16 cellular contexts compared by ENCODE assay signal in the genomic region with DNA sequence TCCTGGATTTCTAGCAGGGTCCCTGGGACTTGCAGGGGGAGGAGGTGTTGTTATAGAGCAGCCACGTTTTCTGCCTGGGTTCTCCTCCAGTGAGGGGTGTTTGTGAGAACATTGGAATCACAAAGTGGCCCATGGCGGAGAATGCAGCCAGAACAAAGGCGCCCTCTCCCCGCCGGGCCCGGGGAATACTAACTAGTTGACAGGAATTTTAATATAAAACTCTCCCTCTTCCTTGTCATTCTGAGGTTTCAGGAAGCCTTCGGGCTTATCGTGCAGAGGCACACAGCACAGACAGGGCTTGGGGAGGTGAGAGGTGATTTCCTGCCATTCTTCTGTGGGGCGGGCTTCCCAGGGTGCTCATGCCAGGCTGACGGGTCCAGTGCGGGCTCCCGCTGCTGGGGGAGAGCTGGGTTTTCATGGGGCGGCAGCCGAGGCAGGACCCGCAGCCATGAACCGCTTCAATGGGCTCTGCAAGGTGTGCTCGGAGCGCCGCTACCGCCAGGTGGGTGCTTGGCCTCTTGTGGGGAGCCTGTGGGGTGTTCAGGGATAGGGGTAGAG. TPM values are rescaled to one million over a fixed set of nuclear protein-coding genes. Genes with fewer than 3 reads are reported as not detected.
DNase-seq lines count a peak whose midpoint lies in the region; ATAC-seq and TF ChIP-seq lines count a peak whose summit lies in the region.
"Had no signal": no experiment of that assay in that cellular context is flagged by ENCODE, and none has a peak within 500 bp of the region (broad histone marks: within the 10 kb centered on the region; RNA-seq: fewer than 3 reads in every experiment).

No MANE protein-coding gene starts in this region.

- H3K27ac ChIP-seq in esophagus squamous epithelium (peak overlapping the region in 3 of 4 donors; percentile 54 to 72 (median 62)), lower lobe of right lung (peak overlapping the region; percentile 47), stomach (peak overlapping the region in 4 of 5 donors; percentile 29 to 66 (median 54))

- TF ChIP-seq POLR2A in esophagus squamous epithelium (IDR thresholded peaks at IDR 0.05) (peak in 1 of 4 donors; percentile 22), stomach (IDR thresholded peaks at IDR 0.05) (no peak)

- H3K36me3 ChIP-seq in esophagus squamous epithelium (no peaks in the 10 kb centered on the region), lower lobe of right lung (no peaks in the 10 kb centered on the region), stomach (peaks cover 0 to 9% (median 3%) of the 10 kb centered on the region in 4 donors)

- H3K27ac Mint-ChIP-seq in WTC11 = peak overlapping the region; percentile 95
- H3K27ac Mint-ChIP-seq: activated naive CD8-positive, alpha-beta T cell treated with anti-CD3 and anti-CD28 coated beads, Interleukin-2, amount 10 ng/mL, durations not matched to agents 7 days and 5 days; memory B cell had no signal

- POLR2A ChIA-PET in WTC11 (lab: Charles Lee) = interaction anchor here (0.7 to 1.0 kb wide), 2 partner anchors 14 to 17 kb away, joined by 4 to 7 read pairs; no protein-coding TSS in a partner anchor

- H3K9me3 ChIP-seq in esophagus squamous epithelium (no peaks in the 10 kb centered on the region), lower lobe of right lung (no peaks in the 10 kb centered on the region), stomach (no peaks in the 10 kb centered on the region)

- ATAC-seq in WTC11 = peak; percentile 79
- ATAC-seq in lower lobe of right lung = peak; percentile 24 to 62
- no peak for ATAC-seq in HG03571 (IDR thresholded peaks at IDR 0.05; ENCODE audit: unreplicated experiment)
- ATAC-seq in GM21737 (IDR thresholded peaks at IDR 0.05; ENCODE audit: unreplicated experiment) = no peak
- ATAC-seq: stimulated activated naive CD8-positive, alpha-beta T cell treated with anti-CD3 and anti-CD28 coated beads, Interleukin-15, amount 100 ng/mL, for 72 hours had no signal

- intact Hi-C loops in esophagus squamous epithelium (cut with DNase I) (no loop called here), lower lobe of right lung (cut with DNase I) (no loop called here), stomach (cut with DNase I; ENCODE audit: low total_unique reads) (no loop called here)

- TF ChIP-seq EP300 in stomach (IDR thresholded peaks at IDR 0.05) = no peak

- DNase-seq in WTC11 (ENCODE audit: low spot score) (peak; percentile 69), esophagus squamous epithelium (lab: John Stamatoyannopoulos, UW) (no peak), lower lobe of right lung (peak; percentile 45), stomach (no peak), SIG-M5 (lab: John Stamatoyannopoulos, UW) (no peak), inferior parietal cortex (ENCODE audit: extremely low spot score) (no peak)
- DNase-seq: activated naive CD8-positive, alpha-beta T cell treated with anti-CD3 and anti-CD28 coated beads, Interleukin-2, amount 10 ng/mL, durations not matched to agents 7 days and 5 days; CD4-positive, CD25-positive, alpha-beta regulatory T cell; NCI-H1092 treated with DMSO at 0.1 percent for 48 hours; NCI-H526; SHP77; stimulated activated CD4-positive, alpha-beta T cell treated with anti-CD3 and anti-CD28 coated beads, Interleukin-4, amount 100 ng/mL, for 4 hours; stimulated activated naive CD8-positive, alpha-beta T cell treated with anti-CD3 and anti-CD28 coated beads, Interleukin-15, amount 100 ng/mL, for 72 hours had no signal

- CTCF ChIA-PET in WTC11 (lab: Charles Lee) = interaction anchor here (0.8 to 1.7 kb wide), 4 partner anchors 8 to 90 kb away, joined by 3 to 5 read pairs (median 4); no protein-coding TSS in a partner anchor

- WGBS in esophagus squamous epithelium, 2 donors = 88 to 93% methylated on average over 9 to 10 of the region's 20 CpGs
- WGBS in stomach, 5 donors = 84 to 89% (median 86%) methylated on average over 19 to 20 of the region's 20 CpGs

- TF ChIP-seq CTCF in WTC11 (IDR thresholded peaks at IDR 0.05) (no peak), esophagus squamous epithelium (IDR thresholded peaks at IDR 0.05) (no peak), lower lobe of right lung (IDR thresholded peaks at IDR 0.05) (peak; percentile 14), stomach (IDR thresholded peaks at IDR 0.05) (no peak)

- H3K27me3 ChIP-seq in esophagus squamous epithelium = no peaks in the 10 kb centered on the region
- H3K27me3 ChIP-seq in lower lobe of right lung (ENCODE audit: low read depth) = no peaks in the 10 kb centered on the region
- no peaks in the 10 kb centered on the region for H3K27me3 ChIP-seq in stomach

- H3K9me3 Mint-ChIP-seq in WTC11 = no peaks in the 10 kb centered on the region
- H3K9me3 Mint-ChIP-seq: activated naive CD8-positive, alpha-beta T cell treated with anti-CD3 and anti-CD28 coated beads, Interleukin-2, amount 10 ng/mL, durations not matched to agents 7 days and 5 days; CD4-positive, CD25-positive, alpha-beta regulatory T cell; memory B cell; stimulated activated naive CD8-positive, alpha-beta T cell treated with anti-CD3 and anti-CD28 coated beads, Interleukin-15, amount 100 ng/mL, for 72 hours had no signal

- H3K4me1 ChIP-seq in esophagus squamous epithelium = peaks cover 0 to 20% (median 0%) of the 10 kb centered on the region in 3 donors
- H3K4me1 ChIP-seq in lower lobe of right lung = peaks cover 9% of the 10 kb centered on the region
- H3K4me1 ChIP-seq in stomach = peaks cover 0 to 19% (median 8%) of the 10 kb centered on the region in 4 donors

- H3K36me3 Mint-ChIP-seq in WTC11 = no peaks in the 10 kb centered on the region
- H3K36me3 Mint-ChIP-seq: activated naive CD8-positive, alpha-beta T cell treated with anti-CD3 and anti-CD28 coated beads, Interleukin-2, amount 10 ng/mL, durations not matched to agents 7 days and 5 days; CD4-positive, CD25-positive, alpha-beta regulatory T cell; memory B cell had no signal

- peaks cover 4% of the 10 kb centered on the region; the same call in 1 of the 2 replicates for H3K27me3 Mint-ChIP-seq in WTC11 (ENCODE audit: low read depth)
- H3K27me3 Mint-ChIP-seq: activated naive CD8-positive, alpha-beta T cell treated with anti-CD3 and anti-CD28 coated beads, Interleukin-2, amount 10 ng/mL, durations not matched to agents 7 days and 5 days; CD4-positive, CD25-positive, alpha-beta regulatory T cell; stimulated activated naive CD8-positive, alpha-beta T cell treated with anti-CD3 and anti-CD28 coated beads, Interleukin-15, amount 100 ng/mL, for 72 hours had no signal

- H3K4me3 ChIP-seq in esophagus squamous epithelium (peak overlapping the region in 3 of 4 donors; percentile 33 to 57 (median 41)), lower lobe of right lung (peak overlapping the region; percentile 47), stomach (peak overlapping the region; percentile 5 to 32 (median 20))

- peaks cover 45% of the 10 kb centered on the region for H3K4me1 Mint-ChIP-seq in WTC11

- peak overlapping the region; percentile 57 for H3K4me3 Mint-ChIP-seq in WTC11
- H3K4me3 Mint-ChIP-seq: activated naive CD8-positive, alpha-beta T cell treated with anti-CD3 and anti-CD28 coated beads, Interleukin-2, amount 10 ng/mL, durations not matched to agents 7 days and 5 days; CD4-positive, CD25-positive, alpha-beta regulatory T cell; memory B cell; stimulated activated naive CD8-positive, alpha-beta T cell treated with anti-CD3 and anti-CD28 coated beads, Interleukin-15, amount 100 ng/mL, for 72 hours had no signal

TF ChIP-seq in WTC11, 78 proteins besides CTCF, POLR2A, EP300 and RAD21:
- TF ChIP-seq, protein P1, sequence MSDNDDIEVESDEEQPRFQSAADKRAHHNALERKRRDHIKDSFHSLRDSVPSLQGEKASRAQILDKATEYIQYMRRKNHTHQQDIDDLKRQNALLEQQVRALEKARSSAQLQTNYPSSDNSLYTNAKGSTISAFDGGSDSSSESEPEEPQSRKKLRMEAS (CRISPR knock-in tag; IDR thresholded peaks at IDR 0.05) = 0 out of 2 replicates have a peak, but pooled peaks have one; percentile 8
- no peak for TF ChIP-seq ZNF138 (CRISPR knock-in tag; conservative IDR thresholded peaks at IDR 0.05)
- TF ChIP-seq, protein P2, sequence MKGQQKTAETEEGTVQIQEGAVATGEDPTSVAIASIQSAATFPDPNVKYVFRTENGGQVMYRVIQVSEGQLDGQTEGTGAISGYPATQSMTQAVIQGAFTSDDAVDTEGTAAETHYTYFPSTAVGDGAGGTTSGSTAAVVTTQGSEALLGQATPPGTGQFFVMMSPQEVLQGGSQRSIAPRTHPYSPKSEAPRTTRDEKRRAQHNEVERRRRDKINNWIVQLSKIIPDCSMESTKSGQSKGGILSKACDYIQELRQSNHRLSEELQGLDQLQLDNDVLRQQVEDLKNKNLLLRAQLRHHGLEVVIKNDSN (CRISPR knock-in tag; IDR thresholded peaks at IDR 0.05) = no peak
- peak; percentile 46; the same call in 1 of the 2 replicates for TF ChIP-seq ZNF423 (CRISPR knock-in tag; IDR thresholded peaks at IDR 0.05)

RNA-seq across cellular contexts. Expression of a gene that starts 37.7 kb away (rescaled TPM):
- total RNA-seq in WTC11 (2021) (15.0 to 17.2 TPM (median 16.6 TPM) in 3 replicates), esophagus squamous epithelium (10 to 100 TPM in 3 of 4 donors, 1 to 10 TPM in 1; 9.7 to 16.3 (median 12.7) TPM), lower lobe of right lung (66.2 TPM), stomach (10 to 100 TPM; 27.0 to 71.4 (median 49.2) TPM)
- 10 to 100 TPM; 26.6 to 41.0 (median 30.4) TPM for polyA plus RNA-seq in stomach

Comparison
In these comparisons a context has a peak if more than half of its experiments do, and no peak if none do; other contexts are left out.
1. ATAC-seq: peak in WTC11 (single experiment) and lower lobe of right lung (2 of 2); none in HG03571 (single experiment) and GM21737 (single experiment).
2. DNase-seq: peak in WTC11 (single experiment) and lower lobe of right lung (single experiment); none in esophagus squamous epithelium (single experiment), stomach (single experiment), SIG-M5 (single experiment) and inferior parietal cortex (single experiment).
3. Peak in every context shown above with its lines, with median percentiles within 50 percentile points of each other: H3K27ac ChIP-seq and H3K4me3 ChIP-seq.